9 cellular contexts compared by ENCODE assay signal in genomic region chr2:3650140-3650944, GRCh38. TPM values are rescaled to one million over a fixed set of nuclear protein-coding genes. Genes with fewer than 3 reads are reported as not detected.
A peak's percentile ranks its signal among the peaks of the same experiment; 100 is the strongest.
DNase-seq lines count a peak whose midpoint lies in the region; ATAC-seq, FAIRE-seq and TF ChIP-seq lines count a peak whose summit lies in the region.
"Had no signal": no experiment of that assay in that cellular context is flagged by ENCODE, and none has a peak within 500 bp of the region (broad histone marks: within the 10 kb centered on the region; RNA-seq: fewer than 3 reads in every experiment).

No MANE protein-coding gene starts in this region.

- no peaks in the 10 kb centered on the region for H3K36me3 Mint-ChIP-seq in activated T-cell treated with anti-CD3 and anti-CD28 coated beads, Interleukin-2, amount 50 U/mL, for 72 hours (ENCODE audit: insufficient read depth in 2 of 2)
- no peaks in the 10 kb centered on the region for H3K36me3 Mint-ChIP-seq in glutamatergic neuron (ENCODE audit: unreplicated experiment)
- H3K36me3 Mint-ChIP-seq in stimulated activated effector memory CD8-positive, alpha-beta T cell treated with anti-CD3 and anti-CD28 coated beads, Interleukin-12 subunit alpha, Interleukin-12 subunit beta, amount 100 ng/mL, for 72 hours: peaks cover 6% of the 10 kb centered on the region

- H3K4me3 Mint-ChIP-seq in activated T-cell treated with anti-CD3 and anti-CD28 coated beads, Interleukin-2, amount 50 U/mL, for 72 hours: peak overlapping the region; percentile 75 to 94
- peak overlapping the region; percentile 73 for H3K4me3 Mint-ChIP-seq in glutamatergic neuron (ENCODE audit: unreplicated experiment)
- peak overlapping the region; percentile 73 for H3K4me3 Mint-ChIP-seq in stimulated activated effector memory CD8-positive, alpha-beta T cell treated with anti-CD3 and anti-CD28 coated beads, Interleukin-12 subunit alpha, Interleukin-12 subunit beta, amount 100 ng/mL, for 72 hours

- TF ChIP-seq POLR2A in body of pancreas (IDR thresholded peaks at IDR 0.05): no peak

- H3K4me1 ChIP-seq in SJCRH30: peaks cover 3% of the 10 kb centered on the region; the same call in 1 of the 2 replicates
- H3K4me1 ChIP-seq in kidney (ENCODE audit: control insufficient read depth in 1 of 2, insufficient read depth in 1 of 2, low read depth in 1 of 2, low read length in 2 of 2): peaks cover 4 to 10% of the 10 kb centered on the region in 2 donors
- peaks cover 13% of the 10 kb centered on the region for H3K4me1 ChIP-seq in body of pancreas

- H3K36me3 ChIP-seq in SJCRH30 (no peaks in the 10 kb centered on the region), kidney (ENCODE audit: control insufficient read depth in 1 of 2, insufficient read depth in 2 of 2, low read length in 2 of 2) (no peaks in the 10 kb centered on the region), body of pancreas (replicated peaks in 1 of 2; ENCODE audit: insufficient read depth in 1 of 2, low read depth in 2 of 2) (no peaks in the 10 kb centered on the region)

- 53 to 54% methylated on average over 6 to 19 of the region's 20 CpGs for WGBS in body of pancreas, 2 donors

- H3K4me3 ChIP-seq in SJCRH30: peak overlapping the region; percentile 22; the same call in 1 of the 2 replicates
- no peak overlapping the region for H3K4me3 ChIP-seq in kidney (ENCODE audit: low read length in 2 of 2)
- H3K4me3 ChIP-seq in body of pancreas: no peak overlapping the region

- no peaks in the 10 kb centered on the region for H3K9me3 Mint-ChIP-seq in activated T-cell treated with anti-CD3 and anti-CD28 coated beads, Interleukin-2, amount 50 U/mL, for 72 hours
- H3K9me3 Mint-ChIP-seq in glutamatergic neuron (ENCODE audit: unreplicated experiment): peaks cover 7% of the 10 kb centered on the region
- H3K9me3 Mint-ChIP-seq in stimulated activated effector memory CD8-positive, alpha-beta T cell treated with anti-CD3 and anti-CD28 coated beads, Interleukin-12 subunit alpha, Interleukin-12 subunit beta, amount 100 ng/mL, for 72 hours: no peaks in the 10 kb centered on the region

- no peak for DNase-seq in activated T-cell treated with anti-CD3 and anti-CD28 coated beads, Interleukin-2, amount 50 U/mL, for 72 hours
- DNase-seq in activated T-cell treated with anti-CD3 and anti-CD28 coated beads for 4 hours: no peak
- DNase-seq in SJCRH30: no peak
- DNase-seq in glutamatergic neuron: no peak
- DNase-seq in stimulated activated effector memory CD8-positive, alpha-beta T cell treated with anti-CD3 and anti-CD28 coated beads, Interleukin-12 subunit alpha, Interleukin-12 subunit beta, amount 100 ng/mL, for 72 hours (ENCODE audit: low spot score in 2 of 2): no peak
- no peak for DNase-seq in kidney
- no peak for DNase-seq in body of pancreas
- no peak for DNase-seq in cortex of kidney (lab: John Stamatoyannopoulos, UW)

- H3K27me3 Mint-ChIP-seq in activated T-cell treated with anti-CD3 and anti-CD28 coated beads, Interleukin-2, amount 50 U/mL, for 72 hours (ENCODE audit: low read depth): no peaks in the 10 kb centered on the region
- peaks cover 6% of the 10 kb centered on the region for H3K27me3 Mint-ChIP-seq in glutamatergic neuron (ENCODE audit: unreplicated experiment)

- peak overlapping the region in 1 of 2 donors; percentile 17 for H3K9ac ChIP-seq in kidney (ENCODE audit: low read length in 2 of 2)

- ATAC-seq in activated T-cell treated with anti-CD3 and anti-CD28 coated beads, Interleukin-2, amount 50 U/mL, for 72 hours (replicated peaks in 1 of 2): no peak
- ATAC-seq in stimulated activated effector memory CD8-positive, alpha-beta T cell treated with anti-CD3 and anti-CD28 coated beads, Interleukin-12 subunit alpha, Interleukin-12 subunit beta, amount 100 ng/mL, for 72 hours: no peak
- ATAC-seq in body of pancreas: no peak

- H3K27ac Mint-ChIP-seq in activated T-cell treated with anti-CD3 and anti-CD28 coated beads, Interleukin-2, amount 50 U/mL, for 72 hours: peak overlapping the region; percentile 38
- peak overlapping the region; percentile 96 for H3K27ac Mint-ChIP-seq in glutamatergic neuron (ENCODE audit: unreplicated experiment)
- H3K27ac Mint-ChIP-seq in stimulated activated effector memory CD8-positive, alpha-beta T cell treated with anti-CD3 and anti-CD28 coated beads, Interleukin-12 subunit alpha, Interleukin-12 subunit beta, amount 100 ng/mL, for 72 hours: peak overlapping the region; percentile 89
- H3K27ac Mint-ChIP-seq: H9 had no signal

- no peak overlapping the region for H3K27ac ChIP-seq in SJCRH30
- H3K27ac ChIP-seq in kidney (ENCODE audit: low read depth in 2 of 2, low read length in 2 of 2): no peak overlapping the region
- no peak overlapping the region for H3K27ac ChIP-seq in body of pancreas

- no peaks in the 10 kb centered on the region for H3K9me3 ChIP-seq in SJCRH30 (replicated peaks)
- peaks cover 0 to 5% of the 10 kb centered on the region in 2 donors for H3K9me3 ChIP-seq in kidney (ENCODE audit: control insufficient read depth in 1 of 2, low read length in 2 of 2)
- H3K9me3 ChIP-seq in body of pancreas: no peaks in the 10 kb centered on the region

- TF ChIP-seq CTCF in glutamatergic neuron (IDR thresholded peaks at IDR 0.05; ENCODE audit: partially characterized antibody, unreplicated experiment): no peak
- TF ChIP-seq CTCF in kidney (IDR thresholded peaks at IDR 0.05; ENCODE audit: borderline replicate concordance, extremely low read depth, insufficient read depth): no peak
- no peak for TF ChIP-seq CTCF in body of pancreas (IDR thresholded peaks at IDR 0.05)

- FAIRE-seq in kidney (lab: Jason Lieb, UNC): no peak

- peaks cover 17% of the 10 kb centered on the region for H3K4me1 Mint-ChIP-seq in activated T-cell treated with anti-CD3 and anti-CD28 coated beads, Interleukin-2, amount 50 U/mL, for 72 hours (ENCODE audit: low read depth)
- peaks cover 14% of the 10 kb centered on the region for H3K4me1 Mint-ChIP-seq in glutamatergic neuron (ENCODE audit: low read depth, unreplicated experiment)
- peaks cover 19% of the 10 kb centered on the region for H3K4me1 Mint-ChIP-seq in stimulated activated effector memory CD8-positive, alpha-beta T cell treated with anti-CD3 and anti-CD28 coated beads, Interleukin-12 subunit alpha, Interleukin-12 subunit beta, amount 100 ng/mL, for 72 hours

- no peaks in the 10 kb centered on the region for H3K27me3 ChIP-seq in SJCRH30
- H3K27me3 ChIP-seq in body of pancreas: no peaks in the 10 kb centered on the region

- intact Hi-C loops in kidney (cut with DNase I): no loop called here
- intact Hi-C loops in body of pancreas (cut with DNase I): loop anchor here (10.0 kb wide), 1 partner anchor 226 kb away; no protein-coding TSS in a partner anchor

RNA-seq across cellular contexts. Expression of gene ALLC, which starts 7.7 kb away (rescaled TPM):
- not detected for total RNA-seq in activated T-cell treated with anti-CD3 and anti-CD28 coated beads, Interleukin-2, amount 50 U/mL, for 72 hours
- not detected in 2 replicates for total RNA-seq in SJCRH30 (2014; rRNA removed; shearing (Covaris generic))
- total RNA-seq in glutamatergic neuron (ENCODE audit: unreplicated experiment) (not detected), kidney (not detected), body of pancreas (not detected)
- 1.3 TPM for polyA plus RNA-seq in kidney (ENCODE audit: insufficient read depth, low read depth, low replicate concordance)
- total RNA-seq: H9 had no signal

RNA-seq across cellular contexts. Expression of gene DCDC2C, which starts 53.0 kb away (rescaled TPM):
- not detected for total RNA-seq in activated T-cell treated with anti-CD3 and anti-CD28 coated beads, Interleukin-2, amount 50 U/mL, for 72 hours
- total RNA-seq in SJCRH30 (2014; rRNA removed; shearing (Covaris generic)): not detected in 2 replicates
- total RNA-seq in glutamatergic neuron (ENCODE audit: unreplicated experiment): not detected
- not detected for total RNA-seq in kidney
- not detected for polyA plus RNA-seq in kidney (ENCODE audit: insufficient read depth, low read depth, low replicate concordance)
- total RNA-seq in body of pancreas: not detected
- total RNA-seq: H9 had no signal

RNA-seq across cellular contexts. Expression of gene COLEC11, which starts 55.4 kb away (rescaled TPM):
- under 1 TPM; 0.21 to 0.41 TPM for total RNA-seq in activated T-cell treated with anti-CD3 and anti-CD28 coated beads, Interleukin-2, amount 50 U/mL, for 72 hours
- total RNA-seq in SJCRH30 (2014; rRNA removed; shearing (Covaris generic)): 0.20 and 0.51 TPM in 2 replicates
- total RNA-seq in glutamatergic neuron (ENCODE audit: unreplicated experiment) (not detected), kidney (7.6 TPM), body of pancreas (10 to 100 TPM; 11.5 to 15.3 TPM)
- 34.6 TPM for polyA plus RNA-seq in kidney (ENCODE audit: insufficient read depth, low read depth, low replicate concordance)

Comparison
In these comparisons a context has a peak if more than half of its experiments do, and no peak if none do; other contexts are left out.
1. H3K27ac Mint-ChIP-seq: peak in every context shown above with its lines; median percentile 96 in glutamatergic neuron; 89 in stimulated activated effector memory CD8-positive, alpha-beta T cell treated with anti-CD3 and anti-CD28 coated beads, Interleukin-12 subunit alpha, Interleukin-12 subunit beta, amount 100 ng/mL, for 72 hours; 38 in activated T-cell treated with anti-CD3 and anti-CD28 coated beads, Interleukin-2, amount 50 U/mL, for 72 hours.